18 cellular contexts compared by ENCODE assay signal in the genomic region with DNA sequence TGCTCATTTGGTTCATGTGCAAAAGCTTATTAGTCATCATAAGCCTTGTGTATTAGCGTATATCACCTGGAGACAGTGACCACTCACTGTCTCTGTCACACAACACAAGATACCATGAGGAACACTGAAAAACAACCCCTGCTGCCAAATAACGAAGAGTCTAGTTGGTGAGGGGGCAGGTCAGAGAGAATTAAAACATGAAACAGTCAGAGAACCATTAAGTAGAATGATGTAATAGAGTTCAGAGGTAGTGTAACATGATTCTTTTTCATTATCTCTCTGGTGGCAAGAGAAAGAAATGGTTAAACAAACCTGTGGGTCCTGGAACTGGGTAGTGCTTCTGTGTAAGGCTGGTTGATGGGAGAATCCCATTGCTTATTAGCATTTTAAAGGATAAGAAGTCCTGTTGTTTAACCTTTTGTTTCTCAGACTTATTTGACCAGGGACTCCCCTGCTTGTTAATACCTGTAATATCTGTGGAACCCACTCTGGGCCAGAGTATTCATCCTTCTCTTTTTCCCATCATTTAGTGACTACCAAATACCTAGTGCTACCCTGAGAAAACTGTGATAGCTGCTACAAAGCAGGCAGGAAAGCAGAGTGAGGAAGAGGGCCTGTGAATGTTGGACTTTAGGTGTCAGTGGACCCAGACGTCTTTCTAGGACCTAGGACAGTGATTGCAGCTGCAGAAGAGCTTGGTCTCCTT. TPM values are rescaled to one million over a fixed set of nuclear protein-coding genes. Genes with fewer than 3 reads are reported as not detected.
DNase-seq lines count a peak whose midpoint lies in the region; ATAC-seq and TF ChIP-seq lines count a peak whose summit lies in the region.
"Had no signal": no experiment of that assay in that cellular context is flagged by ENCODE, and none has a peak within 500 bp of the region (broad histone marks: within the 10 kb centered on the region; RNA-seq: fewer than 3 reads in every experiment).

No MANE protein-coding gene starts in this region.

- POLR2A ChIA-PET in HEK293 (lab: Yijun Ruan, JAX), result no interaction called here

- no peaks in the 10 kb centered on the region for H3K9me3 Mint-ChIP-seq in type B pancreatic cell
- H3K9me3 Mint-ChIP-seq: IgD-negative memory B cell; nephron; stimulated activated naive B cell treated with anti-CD40 and anti-IgM and Interleukin-4, amounts not matched to agents 10 μg/mL and 1 μg/mL and 100 μg/mL, for 72 hours had no signal

- H3K4me1 Mint-ChIP-seq in type B pancreatic cell (ENCODE audit: unreplicated experiment), result no peaks in the 10 kb centered on the region
- H3K4me1 Mint-ChIP-seq: nephron; stimulated activated naive B cell treated with anti-CD40 and anti-IgM and Interleukin-4, amounts not matched to agents 10 μg/mL and 1 μg/mL and 100 μg/mL, for 72 hours had no signal

- H3K27ac ChIP-seq in HEK293 (ENCODE audit: extremely low read depth, low read depth, low read length) (no peak overlapping the region), foreskin keratinocyte (no peak overlapping the region)
- H3K27ac ChIP-seq: breast epithelium, epithelial cell of prostate, SJSA1, tibial artery had no signal

- peak; percentile 39 for DNase-seq in GM13977 (ENCODE audit: low spot score)
- peak; percentile 64 for DNase-seq in NCI-H748 (lab: John Stamatoyannopoulos, UW; ENCODE audit: unreplicated experiment)
- peak; percentile 2 to 34 for DNase-seq in foreskin keratinocyte
- DNase-seq in T-helper 1 cell, result no peak
- no peak for DNase-seq in type B pancreatic cell (ENCODE audit: extremely low spot score, unreplicated experiment)
- no peak for DNase-seq in NCI-H446 treated with DMSO at 0.1 percent for 48 hours (lab: John Stamatoyannopoulos, UW)
- DNase-seq: activated CD4-positive, CD25-positive, alpha-beta regulatory T cell; dermis blood vessel endothelial cell; MV-4-11; NCI-H2081; stimulated activated naive B cell treated with anti-CD40 and anti-IgM and Interleukin-4, amounts not matched to agents 10 μg/mL and 1 μg/mL and 100 μg/mL, for 72 hours; tibial artery had no signal

- in situ Hi-C loops in GM13977 (cut with MboI; ENCODE audit: low pct_unique_long_range_greater_than_20kb, low sequenced_read_pairs, unreplicated experiment), result no loop called here

- H3K36me3 Mint-ChIP-seq in type B pancreatic cell, result peaks cover 8% of the 10 kb centered on the region

- peaks cover 19 to 37% of the 10 kb centered on the region in 2 experiments for H3K36me3 ChIP-seq in HEK293 (ENCODE audit: control insufficient read depth in 2 of 2, insufficient read depth in 1 of 2, low read length in 2 of 2)
- H3K36me3 ChIP-seq: breast epithelium had no signal

- CTCF ChIA-PET in HEK293 (lab: Yijun Ruan, JAX), result interaction anchor here (1.1 kb wide), 1 partner anchor 345 kb away, joined by 3 read pairs; no protein-coding TSS in a partner anchor

- ATAC-seq in foreskin keratinocyte, result peak; percentile 64

- H3K27me3 Mint-ChIP-seq in type B pancreatic cell, result no peaks in the 10 kb centered on the region
- H3K27me3 Mint-ChIP-seq: IgD-negative memory B cell; stimulated activated naive B cell treated with anti-CD40 and anti-IgM and Interleukin-4, amounts not matched to agents 10 μg/mL and 1 μg/mL and 100 μg/mL, for 72 hours had no signal

- no peak for TF ChIP-seq CTCF in GM13977 (IDR thresholded peaks at IDR 0.05; ENCODE audit: extremely low read depth, insufficient read depth, missing control alignments)
- TF ChIP-seq CTCF in HEK293 (tag by site-specific recombination; IDR thresholded peaks at IDR 0.05), result no peak
- TF ChIP-seq CTCF in foreskin keratinocyte (conservative IDR thresholded peaks at IDR 0.05), result no peak
- no peak for TF ChIP-seq CTCF in type B pancreatic cell (conservative IDR thresholded peaks at IDR 0.05)

- H3K4me3 Mint-ChIP-seq in type B pancreatic cell, result no peak overlapping the region
- H3K4me3 Mint-ChIP-seq: IgD-negative memory B cell; nephron; stimulated activated naive B cell treated with anti-CD40 and anti-IgM and Interleukin-4, amounts not matched to agents 10 μg/mL and 1 μg/mL and 100 μg/mL, for 72 hours had no signal

- no peak overlapping the region for H3K4me3 ChIP-seq in HEK293 (ENCODE audit: low read depth, low read length)
- H3K4me3 ChIP-seq: breast epithelium, SJSA1, tibial artery had no signal

- H3K9me3 ChIP-seq in HEK293 (ENCODE audit: control insufficient read depth, insufficient read depth, low read depth, low read length), result no peaks in the 10 kb centered on the region
- H3K9me3 ChIP-seq: breast epithelium, SJSA1, tibial artery had no signal

- H3K27me3 ChIP-seq in foreskin keratinocyte, result no peaks in the 10 kb centered on the region
- H3K27me3 ChIP-seq: breast epithelium, SJSA1, tibial artery had no signal

- H3K27ac Mint-ChIP-seq in type B pancreatic cell, result no peak overlapping the region
- H3K27ac Mint-ChIP-seq: nephron; stimulated activated naive B cell treated with anti-CD40 and anti-IgM and Interleukin-4, amounts not matched to agents 10 μg/mL and 1 μg/mL and 100 μg/mL, for 72 hours had no signal

- H3K4me1 ChIP-seq in HEK293 (ENCODE audit: control insufficient read depth, insufficient read depth, low read length), result peaks cover 6% of the 10 kb centered on the region
- no peaks in the 10 kb centered on the region for H3K4me1 ChIP-seq in foreskin keratinocyte
- H3K4me1 ChIP-seq: breast epithelium, SJSA1, tibial artery had no signal

TF ChIP-seq in HEK293, 187 proteins besides CTCF, POLR2A, EP300 and RAD21 (continues in another document):
- TF ChIP-seq, protein P1, sequence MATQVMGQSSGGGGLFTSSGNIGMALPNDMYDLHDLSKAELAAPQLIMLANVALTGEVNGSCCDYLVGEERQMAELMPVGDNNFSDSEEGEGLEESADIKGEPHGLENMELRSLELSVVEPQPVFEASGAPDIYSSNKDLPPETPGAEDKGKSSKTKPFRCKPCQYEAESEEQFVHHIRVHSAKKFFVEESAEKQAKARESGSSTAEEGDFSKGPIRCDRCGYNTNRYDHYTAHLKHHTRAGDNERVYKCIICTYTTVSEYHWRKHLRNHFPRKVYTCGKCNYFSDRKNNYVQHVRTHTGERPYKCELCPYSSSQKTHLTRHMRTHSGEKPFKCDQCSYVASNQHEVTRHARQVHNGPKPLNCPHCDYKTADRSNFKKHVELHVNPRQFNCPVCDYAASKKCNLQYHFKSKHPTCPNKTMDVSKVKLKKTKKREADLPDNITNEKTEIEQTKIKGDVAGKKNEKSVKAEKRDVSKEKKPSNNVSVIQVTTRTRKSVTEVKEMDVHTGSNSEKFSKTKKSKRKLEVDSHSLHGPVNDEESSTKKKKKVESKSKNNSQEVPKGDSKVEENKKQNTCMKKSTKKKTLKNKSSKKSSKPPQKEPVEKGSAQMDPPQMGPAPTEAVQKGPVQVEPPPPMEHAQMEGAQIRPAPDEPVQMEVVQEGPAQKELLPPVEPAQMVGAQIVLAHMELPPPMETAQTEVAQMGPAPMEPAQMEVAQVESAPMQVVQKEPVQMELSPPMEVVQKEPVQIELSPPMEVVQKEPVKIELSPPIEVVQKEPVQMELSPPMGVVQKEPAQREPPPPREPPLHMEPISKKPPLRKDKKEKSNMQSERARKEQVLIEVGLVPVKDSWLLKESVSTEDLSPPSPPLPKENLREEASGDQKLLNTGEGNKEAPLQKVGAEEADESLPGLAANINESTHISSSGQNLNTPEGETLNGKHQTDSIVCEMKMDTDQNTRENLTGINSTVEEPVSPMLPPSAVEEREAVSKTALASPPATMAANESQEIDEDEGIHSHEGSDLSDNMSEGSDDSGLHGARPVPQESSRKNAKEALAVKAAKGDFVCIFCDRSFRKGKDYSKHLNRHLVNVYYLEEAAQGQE (tag by site-specific recombination; IDR thresholded peaks at IDR 0.05), result peak; percentile 61
- no peak for TF ChIP-seq ZNF785 (tag by site-specific recombination; IDR thresholded peaks at IDR 0.05)
- TF ChIP-seq ZNF548 (tag by site-specific recombination; IDR thresholded peaks at IDR 0.05), result no peak
- no peak for TF ChIP-seq ZNF837 (tag by site-specific recombination; IDR thresholded peaks at IDR 0.05)
- TF ChIP-seq, protein P2, sequence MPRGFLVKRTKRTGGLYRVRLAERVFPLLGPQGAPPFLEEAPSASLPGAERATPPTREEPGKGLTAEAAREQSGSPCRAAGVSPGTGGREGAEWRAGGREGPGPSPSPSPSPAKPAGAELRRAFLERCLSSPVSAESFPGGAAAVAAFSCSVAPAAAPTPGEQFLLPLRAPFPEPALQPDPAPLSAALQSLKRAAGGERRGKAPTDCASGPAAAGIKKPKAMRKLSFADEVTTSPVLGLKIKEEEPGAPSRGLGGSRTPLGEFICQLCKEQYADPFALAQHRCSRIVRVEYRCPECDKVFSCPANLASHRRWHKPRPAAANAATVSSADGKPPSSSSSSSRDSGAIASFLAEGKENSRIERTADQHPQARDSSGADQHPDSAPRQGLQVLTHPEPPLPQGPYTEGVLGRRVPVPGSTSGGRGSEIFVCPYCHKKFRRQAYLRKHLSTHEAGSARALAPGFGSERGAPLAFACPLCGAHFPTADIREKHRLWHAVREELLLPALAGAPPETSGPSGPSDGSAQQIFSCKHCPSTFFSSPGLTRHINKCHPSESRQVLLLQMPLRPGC (tag by site-specific recombination; IDR thresholded peaks at IDR 0.05), result no peak
- no peak for TF ChIP-seq ZFP41 (tag by site-specific recombination; IDR thresholded peaks at IDR 0.05; ENCODE audit: borderline replicate concordance)
- TF ChIP-seq, protein P3, sequence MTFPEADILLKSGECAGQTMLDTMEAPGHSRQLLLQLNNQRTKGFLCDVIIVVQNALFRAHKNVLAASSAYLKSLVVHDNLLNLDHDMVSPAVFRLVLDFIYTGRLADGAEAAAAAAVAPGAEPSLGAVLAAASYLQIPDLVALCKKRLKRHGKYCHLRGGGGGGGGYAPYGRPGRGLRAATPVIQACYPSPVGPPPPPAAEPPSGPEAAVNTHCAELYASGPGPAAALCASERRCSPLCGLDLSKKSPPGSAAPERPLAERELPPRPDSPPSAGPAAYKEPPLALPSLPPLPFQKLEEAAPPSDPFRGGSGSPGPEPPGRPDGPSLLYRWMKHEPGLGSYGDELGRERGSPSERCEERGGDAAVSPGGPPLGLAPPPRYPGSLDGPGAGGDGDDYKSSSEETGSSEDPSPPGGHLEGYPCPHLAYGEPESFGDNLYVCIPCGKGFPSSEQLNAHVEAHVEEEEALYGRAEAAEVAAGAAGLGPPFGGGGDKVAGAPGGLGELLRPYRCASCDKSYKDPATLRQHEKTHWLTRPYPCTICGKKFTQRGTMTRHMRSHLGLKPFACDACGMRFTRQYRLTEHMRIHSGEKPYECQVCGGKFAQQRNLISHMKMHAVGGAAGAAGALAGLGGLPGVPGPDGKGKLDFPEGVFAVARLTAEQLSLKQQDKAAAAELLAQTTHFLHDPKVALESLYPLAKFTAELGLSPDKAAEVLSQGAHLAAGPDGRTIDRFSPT (tag by site-specific recombination; IDR thresholded peaks at IDR 0.05), result no peak
- TF ChIP-seq ZFHX2 (tag by site-specific recombination; conservative IDR thresholded peaks at IDR 0.05), result no peak
- TF ChIP-seq ZNF24 (tag by site-specific recombination; IDR thresholded peaks at IDR 0.05), result no peak

RNA-seq across cellular contexts. Expression of gene PTRHD1, which starts 38.1 kb away (rescaled TPM):
- total RNA-seq in foreskin keratinocyte, result 17.6 and 17.8 TPM in 2 replicates
- 34.6 and 35.4 TPM in 2 replicates for polyA plus RNA-seq in foreskin keratinocyte
- total RNA-seq in type B pancreatic cell (ENCODE audit: low replicate concordance), result 23.1 TPM in 2 replicates

RNA-seq across cellular contexts. Expression of gene CENPO, which starts 38.1 kb away (rescaled TPM):
- total RNA-seq in foreskin keratinocyte (29.8 and 31.2 TPM in 2 replicates), type B pancreatic cell (ENCODE audit: low replicate concordance) (14.4 and 39.7 TPM in 2 replicates)
- 16.9 and 21.7 TPM in 2 replicates for polyA plus RNA-seq in foreskin keratinocyte

Comparison
In these comparisons a context has a peak if more than half of its experiments do, and no peak if none do; other contexts are left out.
1. DNase-seq: peak in GM13977 (single experiment), NCI-H748 (single experiment) and foreskin keratinocyte (2 of 2); none in T-helper 1 cell (0 of 5), type B pancreatic cell (single experiment) and NCI-H446 treated with DMSO at 0.1 percent for 48 hours (single experiment).